ENCODE assay signal across 10 cellular contexts in genomic region chr3:101149707-101150106, GRCh38.
"Had no signal": no experiment of that assay in that cellular context is flagged by ENCODE, and none has a peak within 500 bp of the region (broad histone marks: within the 10 kb centered on the region; RNA-seq: fewer than 3 reads in every experiment).

No MANE protein-coding gene starts in this region.

- DNase-seq: GM23248, GOT3, H7, HFFc6, Karpas-422, KBM-7 had no signal

- H3K9me3 Mint-ChIP-seq: HFFc6 had no signal

- FAIRE-seq: HTR-8/SVneo had no signal

- H3K4me1 ChIP-seq: HAP-1 had no signal

- H3K36me3 ChIP-seq: HAP-1 had no signal

- H3K4me3 ChIP-seq: GM23248, HAP-1 had no signal

- H3K27ac ChIP-seq: GM23248, KMS-11 had no signal

- H3K27ac Mint-ChIP-seq: HFFc6 had no signal

- H3K4me2 ChIP-seq: KMS-11 had no signal

- ATAC-seq: HCT116 had no signal

- H3K9me3 ChIP-seq: HAP-1 had no signal

- H3K9ac ChIP-seq: GM23248, KMS-11 had no signal

- H3K4me3 Mint-ChIP-seq: HFFc6 had no signal

- H2AFZ ChIP-seq: GM23248 had no signal
